ENCODE assay signal across 1 cellular context in genomic region chr1:59506952-59507351, GRCh38.
TF ChIP-seq lines count a peak whose summit lies in the region.

No MANE protein-coding gene starts in this region.

TF ChIP-seq in GM12878, 131 proteins besides CTCF, POLR2A, EP300 and RAD21 (continued from another document and continues in another):
- TF ChIP-seq ZNF687 (IDR thresholded peaks at IDR 0.05): no peak
- TF ChIP-seq CBX3 (IDR thresholded peaks at IDR 0.05; ENCODE audit: borderline replicate concordance, low read depth): no peak
- TF ChIP-seq BCL11A (IDR thresholded peaks at IDR 0.05; ENCODE audit: low read depth, low read length): 0 out of 2 replicates have a peak, but pooled peaks have one; percentile 33
- TF ChIP-seq ZNF274 (IDR thresholded peaks at IDR 0.05; ENCODE audit: insufficient read depth, insufficient read length): no peak
- TF ChIP-seq NR2C1 (IDR thresholded peaks at IDR 0.05): no peak
- no peak for TF ChIP-seq POLR2AphosphoS2 (IDR thresholded peaks at IDR 0.05; ENCODE audit: low read depth, low read length)
- TF ChIP-seq, protein P1, sequence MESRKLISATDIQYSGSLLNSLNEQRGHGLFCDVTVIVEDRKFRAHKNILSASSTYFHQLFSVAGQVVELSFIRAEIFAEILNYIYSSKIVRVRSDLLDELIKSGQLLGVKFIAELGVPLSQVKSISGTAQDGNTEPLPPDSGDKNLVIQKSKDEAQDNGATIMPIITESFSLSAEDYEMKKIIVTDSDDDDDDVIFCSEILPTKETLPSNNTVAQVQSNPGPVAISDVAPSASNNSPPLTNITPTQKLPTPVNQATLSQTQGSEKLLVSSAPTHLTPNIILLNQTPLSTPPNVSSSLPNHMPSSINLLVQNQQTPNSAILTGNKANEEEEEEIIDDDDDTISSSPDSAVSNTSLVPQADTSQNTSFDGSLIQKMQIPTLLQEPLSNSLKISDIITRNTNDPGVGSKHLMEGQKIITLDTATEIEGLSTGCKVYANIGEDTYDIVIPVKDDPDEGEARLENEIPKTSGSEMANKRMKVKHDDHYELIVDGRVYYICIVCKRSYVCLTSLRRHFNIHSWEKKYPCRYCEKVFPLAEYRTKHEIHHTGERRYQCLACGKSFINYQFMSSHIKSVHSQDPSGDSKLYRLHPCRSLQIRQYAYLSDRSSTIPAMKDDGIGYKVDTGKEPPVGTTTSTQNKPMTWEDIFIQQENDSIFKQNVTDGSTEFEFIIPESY (IDR thresholded peaks at IDR 0.05): 0 out of 2 replicates have a peak, but pooled peaks have one; percentile 13
- TF ChIP-seq SPI1 (IDR thresholded peaks at IDR 0.05; ENCODE audit: borderline replicate concordance, insufficient read depth, low read depth, low read length): peak; percentile 97
- TF ChIP-seq, protein P2, sequence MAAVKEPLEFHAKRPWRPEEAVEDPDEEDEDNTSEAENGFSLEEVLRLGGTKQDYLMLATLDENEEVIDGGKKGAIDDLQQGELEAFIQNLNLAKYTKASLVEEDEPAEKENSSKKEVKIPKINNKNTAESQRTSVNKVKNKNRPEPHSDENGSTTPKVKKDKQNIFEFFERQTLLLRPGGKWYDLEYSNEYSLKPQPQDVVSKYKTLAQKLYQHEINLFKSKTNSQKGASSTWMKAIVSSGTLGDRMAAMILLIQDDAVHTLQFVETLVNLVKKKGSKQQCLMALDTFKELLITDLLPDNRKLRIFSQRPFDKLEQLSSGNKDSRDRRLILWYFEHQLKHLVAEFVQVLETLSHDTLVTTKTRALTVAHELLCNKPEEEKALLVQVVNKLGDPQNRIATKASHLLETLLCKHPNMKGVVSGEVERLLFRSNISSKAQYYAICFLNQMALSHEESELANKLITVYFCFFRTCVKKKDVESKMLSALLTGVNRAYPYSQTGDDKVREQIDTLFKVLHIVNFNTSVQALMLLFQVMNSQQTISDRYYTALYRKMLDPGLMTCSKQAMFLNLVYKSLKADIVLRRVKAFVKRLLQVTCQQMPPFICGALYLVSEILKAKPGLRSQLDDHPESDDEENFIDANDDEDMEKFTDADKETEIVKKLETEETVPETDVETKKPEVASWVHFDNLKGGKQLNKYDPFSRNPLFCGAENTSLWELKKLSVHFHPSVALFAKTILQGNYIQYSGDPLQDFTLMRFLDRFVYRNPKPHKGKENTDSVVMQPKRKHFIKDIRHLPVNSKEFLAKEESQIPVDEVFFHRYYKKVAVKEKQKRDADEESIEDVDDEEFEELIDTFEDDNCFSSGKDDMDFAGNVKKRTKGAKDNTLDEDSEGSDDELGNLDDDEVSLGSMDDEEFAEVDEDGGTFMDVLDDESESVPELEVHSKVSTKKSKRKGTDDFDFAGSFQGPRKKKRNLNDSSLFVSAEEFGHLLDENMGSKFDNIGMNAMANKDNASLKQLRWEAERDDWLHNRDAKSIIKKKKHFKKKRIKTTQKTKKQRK (IDR thresholded peaks at IDR 0.05; ENCODE audit: low read depth, low read length): no peak
- no peak for TF ChIP-seq ZSCAN29 (IDR thresholded peaks at IDR 0.05)
- TF ChIP-seq ZNF622 (IDR thresholded peaks at IDR 0.05): no peak
- TF ChIP-seq SIN3A (IDR thresholded peaks at IDR 0.05; ENCODE audit: low read depth, low read length): no peak
- TF ChIP-seq SMAD5 (IDR thresholded peaks at IDR 0.05; ENCODE audit: low read depth): no peak
- no peak for TF ChIP-seq ZBTB4 (CRISPR knock-in tag; IDR thresholded peaks at IDR 0.05)
- TF ChIP-seq ASH2L (IDR thresholded peaks at IDR 0.05; ENCODE audit: borderline replicate concordance, low read depth): no peak
- no peak for TF ChIP-seq SMAD1 (IDR thresholded peaks at IDR 0.05; ENCODE audit: low read depth, partially characterized antibody)
- no peak for TF ChIP-seq PAX5 (IDR thresholded peaks at IDR 0.05; ENCODE audit: borderline replicate concordance, low read depth, low read length)
- no peak for TF ChIP-seq E4F1 (IDR thresholded peaks at IDR 0.05; ENCODE audit: borderline replicate concordance, partially characterized antibody)
- TF ChIP-seq ZBED1 (IDR thresholded peaks at IDR 0.05; ENCODE audit: borderline replicate concordance): no peak
- no peak for TF ChIP-seq BACH1 (IDR thresholded peaks at IDR 0.05; ENCODE audit: borderline replicate concordance)
- 0 out of 2 replicates have a peak, but pooled peaks have one; percentile 44 for TF ChIP-seq TCF12 (IDR thresholded peaks at IDR 0.05; ENCODE audit: low read depth, low read length)
- TF ChIP-seq SREBF2 (IDR thresholded peaks at IDR 0.05; ENCODE audit: low read length): no peak
- no peak for TF ChIP-seq ZNF207 (IDR thresholded peaks at IDR 0.05; ENCODE audit: borderline replicate concordance)
- TF ChIP-seq RCOR1 (conservative IDR thresholded peaks at IDR 0.05; ENCODE audit: low read depth, low read length): no peak
- TF ChIP-seq HDGF (IDR thresholded peaks at IDR 0.05): no peak
- TF ChIP-seq CHD2 (IDR thresholded peaks at IDR 0.05; ENCODE audit: borderline replicate concordance, low read depth, low read length): no peak
- TF ChIP-seq MTA2 (IDR thresholded peaks at IDR 0.05; ENCODE audit: low read depth): 0 out of 2 replicates have a peak, but pooled peaks have one; percentile 19
- TF ChIP-seq YY1 (IDR thresholded peaks at IDR 0.05; ENCODE audit: low read depth, low read length): no peak
- TF ChIP-seq MAX (IDR thresholded peaks at IDR 0.05; ENCODE audit: low read depth, low read length): no peak
- TF ChIP-seq MXI1 (IDR thresholded peaks at IDR 0.05; ENCODE audit: low read depth, low read length): no peak
- peak; percentile 46; the same call in 1 of the 2 replicates for TF ChIP-seq ATF7 (IDR thresholded peaks at IDR 0.05; ENCODE audit: low read depth)
- TF ChIP-seq RFX5 (IDR thresholded peaks at IDR 0.05; ENCODE audit: low read depth, low read length): no peak
- TF ChIP-seq NFIC (IDR thresholded peaks at IDR 0.05; ENCODE audit: low read depth, low read length): peak; percentile 55; the same call in 1 of the 2 replicates
- TF ChIP-seq SRF (IDR thresholded peaks at IDR 0.05; ENCODE audit: low read depth in 2 of 2, low read length in 2 of 2): peak; percentile 8 to 80; a peak in 3 of 4 replicates
- no peak for TF ChIP-seq KAT2A (conservative IDR thresholded peaks at IDR 0.05; ENCODE audit: control insufficient read depth, low read depth, low read length)
- TF ChIP-seq NFXL1 (IDR thresholded peaks at IDR 0.05; ENCODE audit: borderline replicate concordance): no peak
- TF ChIP-seq HCFC1 (IDR thresholded peaks at IDR 0.05; ENCODE audit: low read length): no peak
- TF ChIP-seq DPF2 (IDR thresholded peaks at IDR 0.05): no peak
- no peak for TF ChIP-seq MEF2A (IDR thresholded peaks at IDR 0.05; ENCODE audit: insufficient read depth, low read depth, low read length)
- TF ChIP-seq EED (IDR thresholded peaks at IDR 0.05; ENCODE audit: low read depth): no peak
- TF ChIP-seq TBL1XR1 (IDR thresholded peaks at IDR 0.05; ENCODE audit: low read depth, low read length): no peak
- TF ChIP-seq, protein P3, sequence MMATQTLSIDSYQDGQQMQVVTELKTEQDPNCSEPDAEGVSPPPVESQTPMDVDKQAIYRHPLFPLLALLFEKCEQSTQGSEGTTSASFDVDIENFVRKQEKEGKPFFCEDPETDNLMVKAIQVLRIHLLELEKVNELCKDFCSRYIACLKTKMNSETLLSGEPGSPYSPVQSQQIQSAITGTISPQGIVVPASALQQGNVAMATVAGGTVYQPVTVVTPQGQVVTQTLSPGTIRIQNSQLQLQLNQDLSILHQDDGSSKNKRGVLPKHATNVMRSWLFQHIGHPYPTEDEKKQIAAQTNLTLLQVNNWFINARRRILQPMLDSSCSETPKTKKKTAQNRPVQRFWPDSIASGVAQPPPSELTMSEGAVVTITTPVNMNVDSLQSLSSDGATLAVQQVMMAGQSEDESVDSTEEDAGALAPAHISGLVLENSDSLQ (IDR thresholded peaks at IDR 0.05): 0 out of 2 replicates have a peak, but pooled peaks have one; percentile 8
- TF ChIP-seq JUND (IDR thresholded peaks at IDR 0.05; ENCODE audit: low read depth, low read length): no peak
- TF ChIP-seq CHD4 (IDR thresholded peaks at IDR 0.05): no peak
